Comparison of ENCODE assay signal across 8 cellular contexts in genomic region chr2:47309952-47310800, GRCh38. TPM values are rescaled to one million over a fixed set of nuclear protein-coding genes. Genes with fewer than 3 reads are reported as not detected.
DNase-seq lines count a peak whose midpoint lies in the region; ATAC-seq and TF ChIP-seq lines count a peak whose summit lies in the region.

No MANE protein-coding gene starts in this region.

- peaks cover 17% of the 10 kb centered on the region; the same call in 1 of the 2 replicates for H3K79me2 ChIP-seq in MM.1S (ENCODE audit: low read length)

- H3K9me3 ChIP-seq in MM.1S (replicated peaks; ENCODE audit: insufficient read depth, low read length), result no peaks in the 10 kb centered on the region

- H3K9me3 Mint-ChIP-seq in chondrocyte (ENCODE audit: low read depth), result no peaks in the 10 kb centered on the region
- H3K9me3 Mint-ChIP-seq in natural killer cell, result no peaks in the 10 kb centered on the region

- peaks cover 34% of the 10 kb centered on the region for H3F3A ChIP-seq in MM.1S (ENCODE audit: insufficient read depth, low read length)

- no peaks in the 10 kb centered on the region for H3K9me2 ChIP-seq in MM.1S (replicated peaks; ENCODE audit: insufficient read depth, low read length)

- peak overlapping the region; percentile 65 for H3K4me3 ChIP-seq in MM.1S (ENCODE audit: low read length)

- H3K4me1 ChIP-seq in MM.1S (ENCODE audit: low read length), result peaks cover 63% of the 10 kb centered on the region

- H3K9ac ChIP-seq in MM.1S (ENCODE audit: low read length), result peak overlapping the region; percentile 98

- DNase-seq in H4 (ENCODE audit: low spot score) (peak; percentile 67), MM.1S (peak; percentile 97), chondrocyte (ENCODE audit: low spot score) (no peak), natural killer cell (no peak), NCI-H1436 treated with DMSO at 0.1 percent for 48 hours (lab: John Stamatoyannopoulos, UW) (no peak)
- DNase-seq in activated naive CD4-positive, alpha-beta T cell treated with anti-CD3 and anti-CD28 coated beads, Interleukin-2, amount 50 U/mL, for 16 hours, result no peak
- no peak for DNase-seq in activated CD4-positive, alpha-beta T cell treated with anti-CD3 and anti-CD28 coated beads, Interleukin-2, amount 50 U/mL, for 4 hours

- H3K27ac Mint-ChIP-seq in chondrocyte (ENCODE audit: unreplicated experiment) (peak overlapping the region; percentile 73), natural killer cell (no peak overlapping the region)

- H3K36me3 Mint-ChIP-seq in chondrocyte (ENCODE audit: low read depth) (no peaks in the 10 kb centered on the region), natural killer cell (no peaks in the 10 kb centered on the region)

- ATAC-seq in GM18498 (IDR thresholded peaks at IDR 0.05; ENCODE audit: unreplicated experiment), result peak; percentile 86
- peak in 2 of 3 donors; percentile 41 to 81 for ATAC-seq in natural killer cell

- intact Hi-C loops in natural killer cell (cut with micrococcal nuclease), result no loop called here

- H4K20me1 ChIP-seq in MM.1S (ENCODE audit: insufficient read depth, low read length), result no peaks in the 10 kb centered on the region

- H2AFZ ChIP-seq in MM.1S (ENCODE audit: low read length), result no peak overlapping the region

- no peak for TF ChIP-seq CTCF in MM.1S (IDR thresholded peaks at IDR 0.05; ENCODE audit: low read length)
- no peak for TF ChIP-seq CTCF in chondrocyte (IDR thresholded peaks at IDR 0.05)
- no peak for TF ChIP-seq CTCF in natural killer cell (IDR thresholded peaks at IDR 0.05)

- peak overlapping the region; percentile 100 for H3K27ac ChIP-seq in MM.1S (ENCODE audit: low read length)

- no peaks in the 10 kb centered on the region for H3K36me3 ChIP-seq in MM.1S (replicated peaks; ENCODE audit: insufficient read depth, low read length)

- H3K4me2 ChIP-seq in MM.1S (ENCODE audit: low read depth, low read length), result peak overlapping the region; percentile 99

- H3K27me3 ChIP-seq in MM.1S (replicated peaks; ENCODE audit: insufficient read depth, low read length), result no peaks in the 10 kb centered on the region

- peaks cover 39% of the 10 kb centered on the region for H3K4me1 Mint-ChIP-seq in chondrocyte (ENCODE audit: low read depth)
- H3K4me1 Mint-ChIP-seq in natural killer cell, result peaks cover 0 to 5% of the 10 kb centered on the region in 2 donors

- no peaks in the 10 kb centered on the region for H3K27me3 Mint-ChIP-seq in chondrocyte (ENCODE audit: low read depth)
- H3K27me3 Mint-ChIP-seq in natural killer cell (ENCODE audit: low read depth in 2 of 2), result peaks cover 0 to 3% of the 10 kb centered on the region in 2 donors

- H3K4me3 Mint-ChIP-seq in chondrocyte (ENCODE audit: unreplicated experiment) (no peak overlapping the region), natural killer cell (no peak overlapping the region)

RNA-seq across cellular contexts. Expression of gene EPCAM, which starts 58.9 kb away (rescaled TPM):
- not detected in 2 replicates for total RNA-seq in H4 (2014; rRNA removed; shearing (Covaris generic))
- total RNA-seq in chondrocyte, result 0.75 to 6.4 TPM (median 5.4 TPM) in 3 replicates
- not detected for total RNA-seq in natural killer cell

Comparison
In these comparisons a context has a peak if more than half of its experiments do, and no peak if none do; other contexts are left out.
1. DNase-seq: peak in H4 (single experiment) and MM.1S (single experiment); none in chondrocyte (single experiment), natural killer cell (single experiment), activated naive CD4-positive, alpha-beta T cell treated with anti-CD3 and anti-CD28 coated beads, Interleukin-2, amount 50 U/mL, for 16 hours (single experiment), activated CD4-positive, alpha-beta T cell treated with anti-CD3 and anti-CD28 coated beads, Interleukin-2, amount 50 U/mL, for 4 hours (0 of 2) and NCI-H1436 treated with DMSO at 0.1 percent for 48 hours (single experiment).